15 cellular contexts compared by ENCODE assay signal in the genomic region with DNA sequence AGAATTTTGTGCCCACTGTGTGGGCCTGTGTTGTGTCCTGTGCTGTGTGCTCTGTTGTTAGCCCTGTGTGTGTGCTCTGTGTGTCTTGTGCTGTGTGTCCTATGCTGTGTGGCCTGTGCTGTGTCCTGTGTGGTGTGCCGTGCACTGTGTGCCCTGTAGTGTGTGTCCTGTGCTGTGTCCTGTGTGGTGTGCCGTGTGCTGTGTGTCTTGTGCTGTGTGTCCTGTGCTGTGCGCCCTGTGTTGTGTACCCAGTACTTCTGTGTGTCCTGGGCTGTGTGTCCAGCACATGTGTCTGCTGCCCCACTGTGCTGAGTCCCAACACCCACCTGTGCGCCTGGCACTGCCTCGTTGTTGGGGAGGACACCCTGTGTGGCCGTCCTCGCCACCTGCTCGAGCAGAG. TPM values are rescaled to one million over a fixed set of nuclear protein-coding genes. Genes with fewer than 3 reads are reported as not detected.
"Had no signal": no experiment of that assay in that cellular context is flagged by ENCODE, and none has a peak within 500 bp of the region (broad histone marks: within the 10 kb centered on the region; RNA-seq: fewer than 3 reads in every experiment).

No MANE protein-coding gene starts in this region.

- H3K36me3 ChIP-seq: cardiac muscle cell, Peyer's patch, SJCRH30 had no signal

- H3K4me3 ChIP-seq: cardiac muscle cell, Peyer's patch, SJCRH30 had no signal

- H3K27ac ChIP-seq: cardiac muscle cell, Peyer's patch, RWPE1, SJCRH30 had no signal

- H3K27me3 Mint-ChIP-seq: activated CD8-positive, alpha-beta memory T cell treated with anti-CD3 and anti-CD28 coated beads, Interleukin-2, amount 10 ng/mL, durations not matched to agents 7 days and 5 days had no signal

- H3K36me3 Mint-ChIP-seq: activated CD8-positive, alpha-beta memory T cell treated with anti-CD3 and anti-CD28 coated beads, Interleukin-2, amount 10 ng/mL, durations not matched to agents 7 days and 5 days; activated naive CD4-positive, alpha-beta T cell treated with anti-CD3 and anti-CD28 coated beads, Interleukin-2, amount 50 U/mL, for 72 hours; brain had no signal

- FAIRE-seq: astrocyte had no signal

- H3K4me3 Mint-ChIP-seq: activated CD8-positive, alpha-beta memory T cell treated with anti-CD3 and anti-CD28 coated beads, Interleukin-2, amount 10 ng/mL, durations not matched to agents 7 days and 5 days; activated naive CD8-positive, alpha-beta T cell treated with anti-CD3 and anti-CD28 coated beads, Interleukin-2, amount 50 U/mL, for 24 hours; activated T-cell treated with anti-CD3 and anti-CD28 coated beads, Interleukin-2, amount 50 U/mL, for 24 hours; activated T-helper 1 cell treated with anti-CD3 and anti-CD28 coated beads, Interleukin-12 subunit alpha, Interleukin-12 subunit beta, Interleukin-2, Interleukin-4 antibody, amounts not matched to agents 30 ng/mL and 10 ng/mL and 1 ng/mL, durations not matched to agents 14 hours and 24 hours and 36 hours; T-helper 2 cell treated with Interferon-gamma antibody and Interleukin-4, amounts not matched to agents 5 μg/mL and 100 μg/mL, for 36 hours had no signal

- H3K27ac Mint-ChIP-seq: activated CD8-positive, alpha-beta memory T cell treated with anti-CD3 and anti-CD28 coated beads, Interleukin-2, amount 10 ng/mL, durations not matched to agents 7 days and 5 days; activated naive CD4-positive, alpha-beta T cell treated with anti-CD3 and anti-CD28 coated beads, Interleukin-2, amount 50 U/mL, for 72 hours; activated naive CD8-positive, alpha-beta T cell treated with anti-CD3 and anti-CD28 coated beads, Interleukin-2, amount 50 U/mL, for 24 hours; activated T-cell treated with anti-CD3 and anti-CD28 coated beads, Interleukin-2, amount 50 U/mL, for 24 hours; activated T-helper 1 cell treated with anti-CD3 and anti-CD28 coated beads, Interleukin-12 subunit alpha, Interleukin-12 subunit beta, Interleukin-2, Interleukin-4 antibody, amounts not matched to agents 30 ng/mL and 10 ng/mL and 1 ng/mL, durations not matched to agents 14 hours and 24 hours and 36 hours; brain; T-helper 2 cell treated with Interferon-gamma antibody and Interleukin-4, amounts not matched to agents 5 μg/mL and 100 μg/mL, for 36 hours had no signal

- H3K27me3 ChIP-seq: Peyer's patch, SJCRH30 had no signal

- H3K4me1 Mint-ChIP-seq: activated CD8-positive, alpha-beta memory T cell treated with anti-CD3 and anti-CD28 coated beads, Interleukin-2, amount 10 ng/mL, durations not matched to agents 7 days and 5 days had no signal

- DNase-seq: amniotic stem cell, NCI-H187 had no signal

- H3K9me3 Mint-ChIP-seq: activated naive CD4-positive, alpha-beta T cell treated with anti-CD3 and anti-CD28 coated beads, Interleukin-2, amount 50 U/mL, for 72 hours; activated naive CD8-positive, alpha-beta T cell treated with anti-CD3 and anti-CD28 coated beads, Interleukin-2, amount 50 U/mL, for 24 hours; activated T-cell treated with anti-CD3 and anti-CD28 coated beads, Interleukin-2, amount 50 U/mL, for 24 hours; activated T-helper 1 cell treated with anti-CD3 and anti-CD28 coated beads, Interleukin-12 subunit alpha, Interleukin-12 subunit beta, Interleukin-2, Interleukin-4 antibody, amounts not matched to agents 30 ng/mL and 10 ng/mL and 1 ng/mL, durations not matched to agents 14 hours and 24 hours and 36 hours; T-helper 2 cell treated with Interferon-gamma antibody and Interleukin-4, amounts not matched to agents 5 μg/mL and 100 μg/mL, for 36 hours had no signal

- H3K9me3 ChIP-seq: Peyer's patch, SJCRH30, SK-N-SH had no signal

- H3K9ac ChIP-seq: SK-N-SH had no signal

RNA-seq across cellular contexts. Expression of a gene that starts 53.2 kb away (rescaled TPM):
- total RNA-seq: activated T-helper 1 cell treated with anti-CD3 and anti-CD28 coated beads, Interleukin-12 subunit alpha, Interleukin-12 subunit beta, Interleukin-2, Interleukin-4 antibody, amounts not matched to agents 30 ng/mL and 10 ng/mL and 1 ng/mL, durations not matched to agents 14 hours and 24 hours and 36 hours had no signal
